ENCODE assay signal across 19 cellular contexts in genomic region chr1:230289350-230289644, GRCh38.
"Had no signal": no experiment of that assay in that cellular context is flagged by ENCODE, and none has a peak within 500 bp of the region (broad histone marks: within the 10 kb centered on the region; RNA-seq: fewer than 3 reads in every experiment).

No MANE protein-coding gene starts in this region.

- ATAC-seq: left ventricle myocardium superior; lower lobe of right lung; stimulated activated memory B cell treated with anti-CD40 and anti-IgM and Interleukin-4, amounts not matched to agents 10 μg/mL and 1 μg/mL and 100 μg/mL, for 72 hours had no signal

- H3K27me3 Mint-ChIP-seq: stimulated activated memory B cell treated with anti-CD40 and anti-IgM and Interleukin-4, amounts not matched to agents 10 μg/mL and 1 μg/mL and 100 μg/mL, for 72 hours had no signal

- H3K9me3 ChIP-seq: lower lobe of right lung, neutrophil, prostate gland, right atrium auricular region, sigmoid colon, thoracic aorta, tibial nerve, upper lobe of left lung, uterus had no signal

- H3K4me3 Mint-ChIP-seq: immature natural killer cell; stimulated activated memory B cell treated with anti-CD40 and anti-IgM and Interleukin-4, amounts not matched to agents 10 μg/mL and 1 μg/mL and 100 μg/mL, for 72 hours; stimulated activated naive CD8-positive, alpha-beta T cell treated with anti-CD3 and anti-CD28 coated beads, Interleukin-15, Interleukin-2, amounts not matched to agents 100 ng/mL and 50 ng/mL, for 24 hours had no signal

- DNase-seq: cerebellar nuclear complex; cortex of kidney; hypothalamus; immature natural killer cell; islet precursor cell; left ventricle myocardium superior; lower lobe of right lung; stimulated activated CD4-positive, alpha-beta T cell treated with anti-CD3 and anti-CD28 coated beads, Interleukin-4, amount 100 ng/mL, for 4 hours; uterus had no signal

- H3K4me1 ChIP-seq: lower lobe of right lung, parathyroid adenoma, prostate gland, right atrium auricular region, sigmoid colon, tibial nerve, uterus had no signal

- H3K27me3 ChIP-seq: right atrium auricular region, upper lobe of left lung, uterus had no signal

- H3K27ac Mint-ChIP-seq: immature natural killer cell; stimulated activated memory B cell treated with anti-CD40 and anti-IgM and Interleukin-4, amounts not matched to agents 10 μg/mL and 1 μg/mL and 100 μg/mL, for 72 hours; stimulated activated naive CD8-positive, alpha-beta T cell treated with anti-CD3 and anti-CD28 coated beads, Interleukin-15, Interleukin-2, amounts not matched to agents 100 ng/mL and 50 ng/mL, for 24 hours had no signal

- H3K36me3 ChIP-seq: lower lobe of right lung, neutrophil, prostate gland, right atrium auricular region, sigmoid colon, upper lobe of left lung, uterus had no signal

- H3K4me3 ChIP-seq: lower lobe of right lung, prostate gland, right atrium auricular region, sigmoid colon, thoracic aorta, tibial nerve, upper lobe of left lung, uterus had no signal

- H3K9ac ChIP-seq: parathyroid adenoma had no signal

- H3K27ac ChIP-seq: lower lobe of right lung, neutrophil, parathyroid adenoma, prostate gland, right atrium auricular region, sigmoid colon, thoracic aorta, tibial nerve, upper lobe of left lung, uterus had no signal

- H3K9me3 Mint-ChIP-seq: immature natural killer cell; stimulated activated memory B cell treated with anti-CD40 and anti-IgM and Interleukin-4, amounts not matched to agents 10 μg/mL and 1 μg/mL and 100 μg/mL, for 72 hours; stimulated activated naive CD8-positive, alpha-beta T cell treated with anti-CD3 and anti-CD28 coated beads, Interleukin-15, Interleukin-2, amounts not matched to agents 100 ng/mL and 50 ng/mL, for 24 hours had no signal
